Comparison of ENCODE assay signal across 2 cellular contexts in the genomic region with DNA sequence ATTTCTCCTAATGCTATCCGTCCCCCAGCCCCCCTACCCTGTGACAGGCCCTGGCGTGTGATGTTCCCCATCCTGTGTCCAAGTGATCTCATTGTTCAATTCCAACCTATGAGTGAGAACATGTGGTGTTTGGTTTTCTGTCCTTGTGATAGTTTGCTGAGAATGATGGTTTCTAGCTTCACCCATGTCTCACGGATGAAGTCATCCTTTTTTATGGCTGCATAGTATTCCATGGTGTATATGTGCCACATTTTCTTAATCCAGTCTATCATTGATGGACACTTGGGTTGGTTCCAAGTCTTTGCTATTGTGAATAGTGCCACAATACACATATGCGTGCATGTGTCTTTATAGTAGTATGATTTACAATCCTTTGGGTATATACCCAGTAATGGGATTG.
A peak's percentile ranks its signal among the peaks of the same experiment; 100 is the strongest.
DNase-seq lines count a peak whose midpoint lies in the region; ATAC-seq, FAIRE-seq and TF ChIP-seq lines count a peak whose summit lies in the region.
"Not testable (repeated sequence)": the region's sequence is repeated elsewhere in the genome, so short reads cannot be mapped to it uniquely, and the experiment has no call there.

No MANE protein-coding gene starts in this region.

- not testable (repeated sequence) for H3K9me1 ChIP-seq in K562 (ENCODE audit: control insufficient read depth, insufficient read depth, low read length)

- TF ChIP-seq CTCF in HEK293 (tag by site-specific recombination; IDR thresholded peaks at IDR 0.05); K562 (IDR thresholded peaks at IDR 0.05 in 2 of 3, conservative IDR thresholded peaks at IDR 0.05 in 1 of 3; ENCODE audit: insufficient read depth in 2 of 3, low read depth in 1 of 3, low read length in 3 of 3): not testable (repeated sequence)

- in situ Hi-C loops in K562 (cut with MboI): not testable (repeated sequence)

- not testable (repeated sequence) for H3K9ac ChIP-seq in K562 (ENCODE audit: insufficient read depth in 1 of 2, low read depth in 2 of 2, low read length in 2 of 2)

- not testable (repeated sequence) for TF ChIP-seq EP300 in K562 (IDR thresholded peaks at IDR 0.05; ENCODE audit: low read length)

- intact Hi-C loops in K562 (cut with micrococcal nuclease): not testable (repeated sequence)

- H3K4me2 ChIP-seq in K562 (ENCODE audit: insufficient read depth, low read length): not testable (repeated sequence)

- not testable (repeated sequence) for H3K4me3 ChIP-seq in HEK293 (ENCODE audit: low read depth, low read length); K562

- H4K20me1 ChIP-seq in K562 (replicated peaks; ENCODE audit: control insufficient read depth, insufficient read depth, low read length): not testable (repeated sequence)

- not testable (repeated sequence) for TF ChIP-seq RAD21 in K562 (CRISPR knock-in tag; conservative IDR thresholded peaks at IDR 0.05 in 1 of 2, IDR thresholded peaks at IDR 0.05 in 1 of 2)

- not testable (repeated sequence) for ATAC-seq in K562

- not testable (repeated sequence) for H3K27me3 ChIP-seq in K562 (ENCODE audit: control insufficient read depth in 2 of 2, insufficient read depth in 2 of 2, low read length in 2 of 2)

- H3K9me3 ChIP-seq in HEK293 (ENCODE audit: control insufficient read depth, insufficient read depth, low read depth, low read length); K562 (replicated peaks; ENCODE audit: control insufficient read depth, insufficient read depth, low read depth, low read length): not testable (repeated sequence)

- WGBS in K562 (ENCODE audit: insufficient coverage, low coverage, missing lambda C conversion rate): 42% methylated on average over 4 of the region's 4 CpGs

- not testable (repeated sequence) for H3K27ac ChIP-seq in HEK293 (ENCODE audit: extremely low read depth, low read depth, low read length); K562 (ENCODE audit: extremely low read depth, low read depth, low read length)

- not testable (repeated sequence) for H3K4me1 ChIP-seq in HEK293 (ENCODE audit: control insufficient read depth, insufficient read depth, low read length); K562 (replicated peaks in 1 of 2; ENCODE audit: control insufficient read depth in 2 of 2, insufficient read depth in 2 of 2, low read length in 2 of 2)

- not testable (repeated sequence) for DNase-seq in K562 (ENCODE audit: extremely low read depth in 1 of 4, low spot score in 3 of 4)

- not testable (repeated sequence) for H3K36me3 ChIP-seq in HEK293 (ENCODE audit: control insufficient read depth in 2 of 2, insufficient read depth in 1 of 2, low read length in 2 of 2); K562 (ENCODE audit: control insufficient read depth, insufficient read depth, low read length)

- not testable (repeated sequence) for H2AFZ ChIP-seq in K562 (ENCODE audit: low read depth, low read length)

- BruUV-seq in K562 (replicated peaks; lab: Mats Ljungman, UMichigan): not testable (repeated sequence)

- CTCF ChIA-PET in HEK293 (lab: Yijun Ruan, JAX); K562 (lab: Yijun Ruan, JAX; ENCODE audit: low intra/inter-chr PET ratio): not testable (repeated sequence)

- POLR2A ChIA-PET in HEK293 (lab: Yijun Ruan, JAX); K562 (lab: Yijun Ruan, JAX): not testable (repeated sequence)

- H3K79me2 ChIP-seq in K562 (ENCODE audit: control insufficient read depth, insufficient read depth, low read length): not testable (repeated sequence)

- TF ChIP-seq POLR2A in K562 (conservative IDR thresholded peaks at IDR 0.05): not testable (repeated sequence)

- FAIRE-seq in K562 (lab: Jason Lieb, UNC): not testable (repeated sequence)

TF ChIP-seq in HEK293, 187 proteins besides CTCF, POLR2A, EP300 and RAD21:
- peak; percentile 89 for TF ChIP-seq ZNF146 (tag by site-specific recombination; IDR thresholded peaks at IDR 0.05)
- TF ChIP-seq, protein P1, sequence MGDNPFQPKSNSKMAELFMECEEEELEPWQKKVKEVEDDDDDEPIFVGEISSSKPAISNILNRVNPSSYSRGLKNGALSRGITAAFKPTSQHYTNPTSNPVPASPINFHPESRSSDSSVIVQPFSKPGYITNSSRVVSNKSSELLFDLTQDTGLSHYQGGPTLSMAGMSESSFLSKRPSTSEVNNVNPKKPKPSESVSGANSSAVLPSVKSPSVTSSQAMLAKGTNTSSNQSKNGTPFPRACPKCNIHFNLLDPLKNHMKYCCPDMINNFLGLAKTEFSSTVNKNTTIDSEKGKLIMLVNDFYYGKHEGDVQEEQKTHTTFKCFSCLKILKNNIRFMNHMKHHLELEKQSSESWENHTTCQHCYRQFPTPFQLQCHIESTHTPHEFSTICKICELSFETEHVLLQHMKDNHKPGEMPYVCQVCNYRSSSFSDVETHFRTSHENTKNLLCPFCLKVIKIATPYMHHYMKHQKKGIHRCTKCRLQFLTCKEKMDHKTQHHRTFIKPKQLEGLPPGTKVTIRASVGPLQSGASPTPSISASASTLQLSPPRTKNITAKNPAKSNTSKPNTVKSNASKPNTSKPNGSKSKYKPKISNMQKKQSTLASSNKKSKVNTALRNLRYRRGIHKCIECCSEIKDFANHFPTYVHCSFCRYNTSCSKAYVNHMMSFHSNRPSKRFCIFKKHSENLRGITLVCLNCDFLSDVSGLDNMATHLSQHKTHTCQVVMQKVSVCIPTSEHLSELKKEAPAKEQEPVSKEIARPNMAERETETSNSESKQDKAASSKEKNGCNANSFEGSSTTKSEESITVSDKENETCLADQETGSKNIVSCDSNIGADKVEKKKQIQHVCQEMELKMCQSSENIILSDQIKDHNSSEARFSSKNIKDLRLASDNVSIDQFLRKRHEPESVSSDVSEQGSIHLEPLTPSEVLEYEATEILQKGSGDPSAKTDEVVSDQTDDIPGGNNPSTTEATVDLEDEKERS (tag by site-specific recombination; IDR thresholded peaks at IDR 0.05): peak; percentile 80; the same call in 1 of the 2 replicates
TF ChIP-seq in HEK293: peak in this region for 2; not testable (repeated sequence) for 185.

TF ChIP-seq in K562, 482 proteins besides CTCF, POLR2A, EP300 and RAD21:
- TF ChIP-seq KDM1A (IDR thresholded peaks at IDR 0.05) (0 out of 4 replicates have a peak, but pooled peaks of 1 of the 2 experiments have one; percentile 17), ZNF146 (CRISPR knock-in tag; IDR thresholded peaks at IDR 0.05; ENCODE audit: unreplicated experiment) (peak; percentile 89), BCOR (IDR thresholded peaks at IDR 0.05) (peak; percentile 66)
